ENCODE assay signal across 20 cellular contexts in the genomic region with DNA sequence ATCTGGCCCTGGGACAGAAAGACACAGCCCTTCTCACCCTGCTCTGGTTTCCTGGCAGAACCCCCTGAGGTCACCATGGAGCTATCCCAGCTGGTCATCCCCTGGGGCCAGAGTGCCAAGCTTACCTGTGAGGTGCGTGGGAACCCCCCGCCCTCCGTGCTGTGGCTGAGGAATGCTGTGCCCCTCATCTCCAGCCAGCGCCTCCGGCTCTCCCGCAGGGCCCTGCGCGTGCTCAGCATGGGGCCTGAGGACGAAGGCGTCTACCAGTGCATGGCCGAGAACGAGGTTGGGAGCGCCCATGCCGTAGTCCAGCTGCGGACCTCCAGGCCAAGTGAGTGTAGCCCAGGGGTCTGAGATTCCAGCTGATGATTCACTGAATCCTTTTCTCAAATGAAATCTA.
DNase-seq lines count a peak whose midpoint lies in the region; ATAC-seq and TF ChIP-seq lines count a peak whose summit lies in the region.
"Had no signal": no experiment of that assay in that cellular context is flagged by ENCODE, and none has a peak within 500 bp of the region (broad histone marks: within the 10 kb centered on the region; RNA-seq: fewer than 3 reads in every experiment).

No MANE protein-coding gene starts in this region.

- H3K4me3 Mint-ChIP-seq in endodermal cell: no peak overlapping the region
- no peak overlapping the region for H3K4me3 Mint-ChIP-seq in activated T-cell treated with anti-CD3 and anti-CD28 coated beads, Interleukin-2, amount 50 U/mL, for 72 hours
- H3K4me3 Mint-ChIP-seq: CD4-positive, CD25-positive, alpha-beta regulatory T cell; CD8-positive, alpha-beta memory T cell had no signal

- H3K36me3 Mint-ChIP-seq in endodermal cell (ENCODE audit: low read depth): no peaks in the 10 kb centered on the region
- H3K36me3 Mint-ChIP-seq in activated T-cell treated with anti-CD3 and anti-CD28 coated beads, Interleukin-2, amount 50 U/mL, for 72 hours (ENCODE audit: insufficient read depth in 2 of 2): no peaks in the 10 kb centered on the region
- H3K36me3 Mint-ChIP-seq: CD4-positive, CD25-positive, alpha-beta regulatory T cell; CD8-positive, alpha-beta memory T cell had no signal

- no peaks in the 10 kb centered on the region for H3K4me1 ChIP-seq in endodermal cell (ENCODE audit: control insufficient read depth, insufficient read depth, low read length)
- H3K4me1 ChIP-seq in sigmoid colon: peaks cover 0 to 42% (median 41%) of the 10 kb centered on the region in 4 donors
- no peaks in the 10 kb centered on the region for H3K4me1 ChIP-seq in colonic mucosa

- no peak overlapping the region for H3K27ac Mint-ChIP-seq in endodermal cell
- no peak overlapping the region for H3K27ac Mint-ChIP-seq in activated T-cell treated with anti-CD3 and anti-CD28 coated beads, Interleukin-2, amount 50 U/mL, for 72 hours
- H3K27ac Mint-ChIP-seq: CD4-positive, CD25-positive, alpha-beta regulatory T cell; CD8-positive, alpha-beta memory T cell had no signal

- H3K4me1 Mint-ChIP-seq in endodermal cell: peaks cover 25% of the 10 kb centered on the region
- H3K4me1 Mint-ChIP-seq in activated T-cell treated with anti-CD3 and anti-CD28 coated beads, Interleukin-2, amount 50 U/mL, for 72 hours (ENCODE audit: low read depth): no peaks in the 10 kb centered on the region

- no peaks in the 10 kb centered on the region for H3K36me3 ChIP-seq in endodermal cell (ENCODE audit: control insufficient read depth, insufficient read depth, low read length)
- peaks cover 39 to 74% (median 52%) of the 10 kb centered on the region in 4 donors for H3K36me3 ChIP-seq in sigmoid colon
- H3K36me3 ChIP-seq in colonic mucosa: no peaks in the 10 kb centered on the region
- H3K36me3 ChIP-seq: BE2C, HAP-1 had no signal

- H3K9ac ChIP-seq in endodermal cell (ENCODE audit: extremely low read depth, low read length, poor library complexity, severe bottlenecking) (no peak overlapping the region), colonic mucosa (ENCODE audit: low read depth in 2 of 2, low read length in 2 of 2) (no peak overlapping the region)

- no peaks in the 10 kb centered on the region for H3K9me3 ChIP-seq in endodermal cell (ENCODE audit: control insufficient read depth, low read length)
- H3K9me3 ChIP-seq in sigmoid colon: no peaks in the 10 kb centered on the region
- no peaks in the 10 kb centered on the region for H3K9me3 ChIP-seq in colonic mucosa
- H3K9me3 ChIP-seq: BE2C, HAP-1 had no signal

- H3K27me3 ChIP-seq in endodermal cell (ENCODE audit: control insufficient read depth, insufficient read depth, low read length, poor library complexity, severe bottlenecking) (peaks cover 12% of the 10 kb centered on the region), layer of hippocampus (ENCODE audit: control insufficient read depth, insufficient read depth, low read length) (no peaks in the 10 kb centered on the region), sigmoid colon (no peaks in the 10 kb centered on the region), colonic mucosa (no peaks in the 10 kb centered on the region)
- H3K27me3 ChIP-seq: BE2C had no signal

- H3K9me3 Mint-ChIP-seq in endodermal cell: no peaks in the 10 kb centered on the region
- no peaks in the 10 kb centered on the region for H3K9me3 Mint-ChIP-seq in activated T-cell treated with anti-CD3 and anti-CD28 coated beads, Interleukin-2, amount 50 U/mL, for 72 hours
- H3K9me3 Mint-ChIP-seq: CD4-positive, CD25-positive, alpha-beta regulatory T cell; CD8-positive, alpha-beta memory T cell had no signal

- DNase-seq in endodermal cell (no peak), sigmoid colon (peak; percentile 63), HK-2 (ENCODE audit: unreplicated experiment) (no peak), colonic mucosa (no peak)
- DNase-seq in activated T-cell treated with anti-CD3 and anti-CD28 coated beads, Interleukin-2, amount 50 U/mL, for 72 hours: no peak
- DNase-seq: ACHN; BE2C; C1 segment of cervical spinal cord; CD4-positive, CD25-positive, alpha-beta regulatory T cell; CD8-positive, alpha-beta memory T cell; COR-L47; DMS 273 treated with DMSO at 0.1 percent for 48 hours; DMS53; DND-41; EL had no signal

- no peak for TF ChIP-seq CTCF in VCaP (conservative IDR thresholded peaks at IDR 0.05)
- TF ChIP-seq CTCF in endodermal cell (conservative IDR thresholded peaks at IDR 0.05): no peak
- no peak for TF ChIP-seq CTCF in sigmoid colon (IDR thresholded peaks at IDR 0.05)
- no peak for TF ChIP-seq CTCF in colonic mucosa (IDR thresholded peaks at IDR 0.05)

- peaks cover 8% of the 10 kb centered on the region for H3K27me3 Mint-ChIP-seq in endodermal cell (ENCODE audit: insufficient read depth)
- H3K27me3 Mint-ChIP-seq in activated T-cell treated with anti-CD3 and anti-CD28 coated beads, Interleukin-2, amount 50 U/mL, for 72 hours (ENCODE audit: low read depth): peaks cover 10% of the 10 kb centered on the region

- H3K4me3 ChIP-seq in endodermal cell (ENCODE audit: low read length) (no peak overlapping the region), sigmoid colon (no peak overlapping the region), colonic mucosa (no peak overlapping the region)
- H3K4me3 ChIP-seq: GM12878, HAP-1 had no signal

- TF ChIP-seq POLR2A in sigmoid colon (IDR thresholded peaks at IDR 0.05): no peak

- 94 to 95% methylated on average over 15 of the region's 15 CpGs for WGBS in endodermal cell (ENCODE audit: insufficient coverage in 1 of 2, insufficient read length in 1 of 2), 2 experiments
- 95 to 96% methylated on average over 15 of the region's 15 CpGs for WGBS in sigmoid colon, 2 donors

- intact Hi-C loops in sigmoid colon (cut with DNase I): no loop called here
- intact Hi-C loops in colonic mucosa (cut with DNase I): no loop called here

- H3K27ac ChIP-seq in VCaP (peak overlapping the region; percentile 97), endodermal cell (ENCODE audit: low read depth, low read length) (peak overlapping the region; percentile 96), layer of hippocampus (ENCODE audit: low read depth, low read length) (peak overlapping the region; percentile 55), sigmoid colon (peak overlapping the region in 1 of 4 donors; percentile 9), colonic mucosa (no peak overlapping the region)
- H3K27ac ChIP-seq: HL-60 had no signal

- ATAC-seq in activated T-cell treated with anti-CD3 and anti-CD28 coated beads, Interleukin-2, amount 50 U/mL, for 72 hours (replicated peaks in 1 of 2): no peak
- ATAC-seq: GM12878 had no signal

- no peak for TF ChIP-seq EP300 in sigmoid colon (IDR thresholded peaks at IDR 0.05)
